Comparison of ENCODE assay signal across 11 cellular contexts in genomic region chr19:29999490-29999889, GRCh38.
"Had no signal": no experiment of that assay in that cellular context is flagged by ENCODE, and none has a peak within 500 bp of the region (broad histone marks: within the 10 kb centered on the region; RNA-seq: fewer than 3 reads in every experiment).

No MANE protein-coding gene starts in this region.

- FAIRE-seq: H1, H54, HepG2 had no signal

- ATAC-seq: GM23338, HepG2 had no signal

- H3K27me3 Mint-ChIP-seq: IgD-negative memory B cell had no signal

- H3K4me3 ChIP-seq: GM23338 had no signal

- DNase-seq: H9, HCEC 1CT, HFFc6, KBM-7 had no signal

- H3K4me3 Mint-ChIP-seq: GM23338, H9, HFFc6 had no signal

- H3K27ac ChIP-seq: HL-60, KMS-11 had no signal

- H3K27ac Mint-ChIP-seq: GM23338, H9, HFFc6, IgD-negative memory B cell had no signal

- H3K4me2 ChIP-seq: GM23338, KMS-11 had no signal
